In the genomic region with DNA sequence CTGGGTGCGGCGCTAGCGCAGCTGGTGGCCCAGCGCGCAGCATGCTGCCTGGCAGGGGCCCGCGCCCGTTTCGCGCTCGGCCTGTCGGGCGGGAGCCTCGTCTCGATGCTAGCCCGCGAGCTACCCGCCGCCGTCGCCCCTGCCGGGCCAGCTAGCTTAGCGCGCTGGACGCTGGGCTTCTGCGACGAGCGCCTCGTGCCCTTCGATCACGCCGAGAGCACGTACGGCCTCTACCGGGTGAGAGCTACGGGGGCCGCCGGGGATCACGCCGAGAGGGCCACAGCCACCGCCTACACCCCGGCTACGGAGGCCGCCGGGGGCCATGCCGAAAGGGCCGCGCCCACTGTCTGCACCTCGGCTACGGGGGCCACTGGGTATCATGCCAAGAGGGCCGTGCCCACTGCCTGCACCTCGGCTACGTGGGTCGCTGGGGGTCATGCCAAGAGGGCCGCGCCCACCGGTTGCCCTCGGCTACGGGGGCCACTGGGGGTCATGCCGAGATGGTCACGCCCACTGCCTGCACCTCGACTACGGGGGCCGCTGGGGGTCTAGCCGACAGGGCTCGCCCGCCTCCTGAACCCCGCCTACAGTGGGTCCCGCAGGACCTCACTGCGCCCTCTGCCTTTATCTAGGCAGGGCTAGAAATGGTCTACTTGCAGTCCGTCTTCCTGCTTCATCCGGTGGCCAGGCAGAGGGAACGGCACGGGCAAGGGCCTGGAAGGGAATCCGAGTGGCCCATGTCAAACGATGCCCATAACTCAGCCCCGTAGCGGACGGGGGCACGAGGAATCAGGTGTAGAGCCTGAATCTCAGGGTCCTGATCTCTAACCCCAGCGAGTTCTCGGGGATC, we compare ENCODE assay signal across 1 cellular context.
TF ChIP-seq lines count a peak whose summit lies in the region.

No MANE protein-coding gene starts in this region.

TF ChIP-seq in K562, 482 proteins besides CTCF, POLR2A, EP300 and RAD21 (continued from another document and continues in another):
- TF ChIP-seq, protein P1, sequence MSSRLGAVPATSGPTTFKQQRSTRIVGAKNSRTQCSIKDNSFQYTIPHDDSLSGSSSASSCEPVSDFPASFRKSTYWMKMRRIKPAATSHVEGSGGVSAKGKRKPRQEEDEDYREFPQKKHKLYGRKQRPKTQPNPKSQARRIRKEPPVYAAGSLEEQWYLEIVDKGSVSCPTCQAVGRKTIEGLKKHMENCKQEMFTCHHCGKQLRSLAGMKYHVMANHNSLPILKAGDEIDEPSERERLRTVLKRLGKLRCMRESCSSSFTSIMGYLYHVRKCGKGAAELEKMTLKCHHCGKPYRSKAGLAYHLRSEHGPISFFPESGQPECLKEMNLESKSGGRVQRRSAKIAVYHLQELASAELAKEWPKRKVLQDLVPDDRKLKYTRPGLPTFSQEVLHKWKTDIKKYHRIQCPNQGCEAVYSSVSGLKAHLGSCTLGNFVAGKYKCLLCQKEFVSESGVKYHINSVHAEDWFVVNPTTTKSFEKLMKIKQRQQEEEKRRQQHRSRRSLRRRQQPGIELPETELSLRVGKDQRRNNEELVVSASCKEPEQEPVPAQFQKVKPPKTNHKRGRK (tag; IDR thresholded peaks at IDR 0.05) = no peak
- TF ChIP-seq, protein P2, sequence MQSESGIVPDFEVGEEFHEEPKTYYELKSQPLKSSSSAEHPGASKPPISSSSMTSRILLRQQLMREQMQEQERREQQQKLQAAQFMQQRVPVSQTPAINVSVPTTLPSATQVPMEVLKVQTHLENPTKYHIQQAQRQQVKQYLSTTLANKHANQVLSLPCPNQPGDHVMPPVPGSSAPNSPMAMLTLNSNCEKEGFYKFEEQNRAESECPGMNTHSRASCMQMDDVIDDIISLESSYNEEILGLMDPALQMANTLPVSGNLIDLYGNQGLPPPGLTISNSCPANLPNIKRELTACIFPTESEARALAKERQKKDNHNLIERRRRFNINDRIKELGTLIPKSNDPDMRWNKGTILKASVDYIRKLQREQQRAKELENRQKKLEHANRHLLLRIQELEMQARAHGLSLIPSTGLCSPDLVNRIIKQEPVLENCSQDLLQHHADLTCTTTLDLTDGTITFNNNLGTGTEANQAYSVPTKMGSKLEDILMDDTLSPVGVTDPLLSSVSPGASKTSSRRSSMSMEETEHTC (IDR thresholded peaks at IDR 0.05) = no peak
- no peak for TF ChIP-seq HNRNPK (IDR thresholded peaks at IDR 0.05; ENCODE audit: low read depth, low read length, poor library complexity, severe bottlenecking)
- TF ChIP-seq PHF20 (IDR thresholded peaks at IDR 0.05; ENCODE audit: partially characterized antibody) = peak; percentile 72
- no peak for TF ChIP-seq DPF2 (IDR thresholded peaks at IDR 0.05)
- no peak for TF ChIP-seq ZNF354B (CRISPR knock-in tag; IDR thresholded peaks at IDR 0.05)
- no peak for TF ChIP-seq FOXJ2 (tag; IDR thresholded peaks at IDR 0.05)
- TF ChIP-seq ZNF3 (CRISPR knock-in tag; IDR thresholded peaks at IDR 0.05) = no peak
- TF ChIP-seq STAG1 (CRISPR knock-in tag; IDR thresholded peaks at IDR 0.05; ENCODE audit: borderline replicate concordance) = no peak
- TF ChIP-seq ZNF79 (CRISPR knock-in tag; IDR thresholded peaks at IDR 0.05; ENCODE audit: low read depth) = no peak
- no peak for TF ChIP-seq PTBP1 (IDR thresholded peaks at IDR 0.05; ENCODE audit: low read depth, low read length)
- peak; percentile 93 for TF ChIP-seq POLR2G (IDR thresholded peaks at IDR 0.05; ENCODE audit: low read depth, low read length)
- TF ChIP-seq, protein P3, sequence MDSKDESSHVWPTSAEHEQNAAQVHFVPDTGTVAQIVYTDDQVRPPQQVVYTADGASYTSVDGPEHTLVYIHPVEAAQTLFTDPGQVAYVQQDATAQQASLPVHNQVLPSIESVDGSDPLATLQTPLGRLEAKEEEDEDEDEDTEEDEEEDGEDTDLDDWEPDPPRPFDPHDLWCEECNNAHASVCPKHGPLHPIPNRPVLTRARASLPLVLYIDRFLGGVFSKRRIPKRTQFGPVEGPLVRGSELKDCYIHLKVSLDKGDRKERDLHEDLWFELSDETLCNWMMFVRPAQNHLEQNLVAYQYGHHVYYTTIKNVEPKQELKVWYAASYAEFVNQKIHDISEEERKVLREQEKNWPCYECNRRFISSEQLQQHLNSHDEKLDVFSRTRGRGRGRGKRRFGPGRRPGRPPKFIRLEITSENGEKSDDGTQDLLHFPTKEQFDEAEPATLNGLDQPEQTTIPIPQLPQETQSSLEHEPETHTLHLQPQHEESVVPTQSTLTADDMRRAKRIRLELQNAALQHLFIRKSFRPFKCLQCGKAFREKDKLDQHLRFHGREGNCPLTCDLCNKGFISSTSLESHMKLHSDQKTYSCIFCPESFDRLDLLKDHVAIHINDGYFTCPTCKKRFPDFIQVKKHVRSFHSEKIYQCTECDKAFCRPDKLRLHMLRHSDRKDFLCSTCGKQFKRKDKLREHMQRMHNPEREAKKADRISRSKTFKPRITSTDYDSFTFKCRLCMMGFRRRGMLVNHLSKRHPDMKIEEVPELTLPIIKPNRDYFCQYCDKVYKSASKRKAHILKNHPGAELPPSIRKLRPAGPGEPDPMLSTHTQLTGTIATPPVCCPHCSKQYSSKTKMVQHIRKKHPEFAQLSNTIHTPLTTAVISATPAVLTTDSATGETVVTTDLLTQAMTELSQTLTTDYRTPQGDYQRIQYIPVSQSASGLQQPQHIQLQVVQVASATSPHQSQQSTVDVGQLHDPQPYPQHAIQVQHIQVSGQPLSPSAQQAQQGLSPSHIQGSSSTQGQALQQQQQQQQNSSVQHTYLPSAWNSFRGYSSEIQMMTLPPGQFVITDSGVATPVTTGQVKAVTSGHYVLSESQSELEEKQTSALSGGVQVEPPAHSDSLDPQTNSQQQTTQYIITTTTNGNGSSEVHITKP (IDR thresholded peaks at IDR 0.05; ENCODE audit: partially characterized antibody) = no peak
- TF ChIP-seq RUNX1 (IDR thresholded peaks at IDR 0.05; ENCODE audit: low read depth) = peak; percentile 34; the same call in 1 of the 2 replicates
- TF ChIP-seq, protein P4, sequence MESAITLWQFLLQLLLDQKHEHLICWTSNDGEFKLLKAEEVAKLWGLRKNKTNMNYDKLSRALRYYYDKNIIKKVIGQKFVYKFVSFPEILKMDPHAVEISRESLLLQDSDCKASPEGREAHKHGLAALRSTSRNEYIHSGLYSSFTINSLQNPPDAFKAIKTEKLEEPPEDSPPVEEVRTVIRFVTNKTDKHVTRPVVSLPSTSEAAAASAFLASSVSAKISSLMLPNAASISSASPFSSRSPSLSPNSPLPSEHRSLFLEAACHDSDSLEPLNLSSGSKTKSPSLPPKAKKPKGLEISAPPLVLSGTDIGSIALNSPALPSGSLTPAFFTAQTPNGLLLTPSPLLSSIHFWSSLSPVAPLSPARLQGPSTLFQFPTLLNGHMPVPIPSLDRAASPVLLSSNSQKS (CRISPR knock-in tag; IDR thresholded peaks at IDR 0.05) = no peak
- TF ChIP-seq MCM7 (IDR thresholded peaks at IDR 0.05) = peak in 1 of 2 experiments; percentile 97; a peak in 2 of 4 replicates
- no peak for TF ChIP-seq NCOA6 (IDR thresholded peaks at IDR 0.05)
- TF ChIP-seq TCF3 (CRISPR knock-in tag; IDR thresholded peaks at IDR 0.05) = no peak
- TF ChIP-seq GABPA (tag; conservative IDR thresholded peaks at IDR 0.05; ENCODE audit: low read depth) = peak; percentile 38; the same call in 1 of the 2 replicates
- TF ChIP-seq NR1H2 (CRISPR knock-in tag; IDR thresholded peaks at IDR 0.05) = 0 out of 2 replicates have a peak, but pooled peaks have one; percentile 83
- no peak for TF ChIP-seq ZNF165 (CRISPR knock-in tag; IDR thresholded peaks at IDR 0.05; ENCODE audit: borderline replicate concordance)
- no peak for TF ChIP-seq ZNF644 (tag; IDR thresholded peaks at IDR 0.05; ENCODE audit: low read depth)
- TF ChIP-seq, protein P5, sequence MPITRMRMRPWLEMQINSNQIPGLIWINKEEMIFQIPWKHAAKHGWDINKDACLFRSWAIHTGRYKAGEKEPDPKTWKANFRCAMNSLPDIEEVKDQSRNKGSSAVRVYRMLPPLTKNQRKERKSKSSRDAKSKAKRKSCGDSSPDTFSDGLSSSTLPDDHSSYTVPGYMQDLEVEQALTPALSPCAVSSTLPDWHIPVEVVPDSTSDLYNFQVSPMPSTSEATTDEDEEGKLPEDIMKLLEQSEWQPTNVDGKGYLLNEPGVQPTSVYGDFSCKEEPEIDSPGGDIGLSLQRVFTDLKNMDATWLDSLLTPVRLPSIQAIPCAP (CRISPR knock-in tag; IDR thresholded peaks at IDR 0.05; ENCODE audit: borderline replicate concordance) = no peak
- TF ChIP-seq SIN3A (IDR thresholded peaks at IDR 0.05; ENCODE audit: borderline replicate concordance in 2 of 2, control insufficient read depth in 1 of 2, low read depth in 2 of 2, low read length in 2 of 2) = peak in 1 of 2 experiments; percentile 43; a peak in 2 of 4 replicates
- peak; percentile 62; the same call in 1 of the 2 replicates for TF ChIP-seq ZNF143 (CRISPR knock-in tag; IDR thresholded peaks at IDR 0.05)
- TF ChIP-seq EP400 (IDR thresholded peaks at IDR 0.05) = peak; percentile 88
- TF ChIP-seq MTF1 (CRISPR knock-in tag; IDR thresholded peaks at IDR 0.05; ENCODE audit: borderline replicate concordance) = no peak
- no peak for TF ChIP-seq PRMT5 (CRISPR knock-in tag; IDR thresholded peaks at IDR 0.05)
- peak; percentile 87 for TF ChIP-seq KLF1 (tag; IDR thresholded peaks at IDR 0.05)
- peak; percentile 99 for TF ChIP-seq ZFX (CRISPR knock-in tag; IDR thresholded peaks at IDR 0.05)
- TF ChIP-seq RBM22 (IDR thresholded peaks at IDR 0.05; ENCODE audit: low read depth, low read length, poor library complexity, severe bottlenecking) = peak; percentile 43
- TF ChIP-seq, protein P6, sequence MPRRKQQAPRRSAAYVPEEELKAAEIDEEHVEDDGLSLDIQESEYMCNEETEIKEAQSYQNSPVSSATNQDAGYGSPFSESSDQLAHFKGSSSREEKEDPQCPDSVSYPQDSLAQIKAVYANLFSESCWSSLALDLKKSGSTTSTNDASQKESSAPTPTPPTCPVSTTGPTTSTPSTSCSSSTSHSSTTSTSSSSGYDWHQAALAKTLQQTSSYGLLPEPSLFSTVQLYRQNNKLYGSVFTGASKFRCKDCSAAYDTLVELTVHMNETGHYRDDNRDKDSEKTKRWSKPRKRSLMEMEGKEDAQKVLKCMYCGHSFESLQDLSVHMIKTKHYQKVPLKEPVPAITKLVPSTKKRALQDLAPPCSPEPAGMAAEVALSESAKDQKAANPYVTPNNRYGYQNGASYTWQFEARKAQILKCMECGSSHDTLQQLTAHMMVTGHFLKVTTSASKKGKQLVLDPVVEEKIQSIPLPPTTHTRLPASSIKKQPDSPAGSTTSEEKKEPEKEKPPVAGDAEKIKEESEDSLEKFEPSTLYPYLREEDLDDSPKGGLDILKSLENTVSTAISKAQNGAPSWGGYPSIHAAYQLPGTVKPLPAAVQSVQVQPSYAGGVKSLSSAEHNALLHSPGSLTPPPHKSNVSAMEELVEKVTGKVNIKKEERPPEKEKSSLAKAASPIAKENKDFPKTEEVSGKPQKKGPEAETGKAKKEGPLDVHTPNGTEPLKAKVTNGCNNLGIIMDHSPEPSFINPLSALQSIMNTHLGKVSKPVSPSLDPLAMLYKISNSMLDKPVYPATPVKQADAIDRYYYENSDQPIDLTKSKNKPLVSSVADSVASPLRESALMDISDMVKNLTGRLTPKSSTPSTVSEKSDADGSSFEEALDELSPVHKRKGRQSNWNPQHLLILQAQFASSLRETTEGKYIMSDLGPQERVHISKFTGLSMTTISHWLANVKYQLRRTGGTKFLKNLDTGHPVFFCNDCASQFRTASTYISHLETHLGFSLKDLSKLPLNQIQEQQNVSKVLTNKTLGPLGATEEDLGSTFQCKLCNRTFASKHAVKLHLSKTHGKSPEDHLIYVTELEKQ (CRISPR knock-in tag; IDR thresholded peaks at IDR 0.05) = no peak
- TF ChIP-seq, protein P7, sequence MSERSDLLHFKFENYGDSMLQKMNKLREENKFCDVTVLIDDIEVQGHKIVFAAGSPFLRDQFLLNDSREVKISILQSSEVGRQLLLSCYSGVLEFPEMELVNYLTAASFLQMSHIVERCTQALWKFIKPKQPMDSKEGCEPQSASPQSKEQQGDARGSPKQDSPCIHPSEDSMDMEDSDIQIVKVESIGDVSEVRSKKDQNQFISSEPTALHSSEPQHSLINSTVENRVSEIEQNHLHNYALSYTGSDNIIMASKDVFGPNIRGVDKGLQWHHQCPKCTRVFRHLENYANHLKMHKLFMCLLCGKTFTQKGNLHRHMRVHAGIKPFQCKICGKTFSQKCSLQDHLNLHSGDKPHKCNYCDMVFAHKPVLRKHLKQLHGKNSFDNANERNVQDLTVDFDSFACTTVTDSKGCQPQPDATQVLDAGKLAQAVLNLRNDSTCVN (CRISPR knock-in tag; IDR thresholded peaks at IDR 0.05) = no peak
- no peak; the same call in 1 of the 2 replicates for TF ChIP-seq PML (IDR thresholded peaks at IDR 0.05; ENCODE audit: low read length)
- TF ChIP-seq ZNF184 (CRISPR knock-in tag; IDR thresholded peaks at IDR 0.05) = no peak
- no peak for TF ChIP-seq SREBF1 (IDR thresholded peaks at IDR 0.05; ENCODE audit: borderline replicate concordance, low read depth, low read length)
- peak; percentile 68; the same call in 1 of the 2 replicates for TF ChIP-seq NR2C2 (CRISPR knock-in tag; IDR thresholded peaks at IDR 0.05)
- peak; percentile 93 for TF ChIP-seq NR2C2 (tag; IDR thresholded peaks at IDR 0.05)
- TF ChIP-seq ZNF282 (CRISPR knock-in tag; IDR thresholded peaks at IDR 0.05) = peak; percentile 96
- TF ChIP-seq, protein P8, sequence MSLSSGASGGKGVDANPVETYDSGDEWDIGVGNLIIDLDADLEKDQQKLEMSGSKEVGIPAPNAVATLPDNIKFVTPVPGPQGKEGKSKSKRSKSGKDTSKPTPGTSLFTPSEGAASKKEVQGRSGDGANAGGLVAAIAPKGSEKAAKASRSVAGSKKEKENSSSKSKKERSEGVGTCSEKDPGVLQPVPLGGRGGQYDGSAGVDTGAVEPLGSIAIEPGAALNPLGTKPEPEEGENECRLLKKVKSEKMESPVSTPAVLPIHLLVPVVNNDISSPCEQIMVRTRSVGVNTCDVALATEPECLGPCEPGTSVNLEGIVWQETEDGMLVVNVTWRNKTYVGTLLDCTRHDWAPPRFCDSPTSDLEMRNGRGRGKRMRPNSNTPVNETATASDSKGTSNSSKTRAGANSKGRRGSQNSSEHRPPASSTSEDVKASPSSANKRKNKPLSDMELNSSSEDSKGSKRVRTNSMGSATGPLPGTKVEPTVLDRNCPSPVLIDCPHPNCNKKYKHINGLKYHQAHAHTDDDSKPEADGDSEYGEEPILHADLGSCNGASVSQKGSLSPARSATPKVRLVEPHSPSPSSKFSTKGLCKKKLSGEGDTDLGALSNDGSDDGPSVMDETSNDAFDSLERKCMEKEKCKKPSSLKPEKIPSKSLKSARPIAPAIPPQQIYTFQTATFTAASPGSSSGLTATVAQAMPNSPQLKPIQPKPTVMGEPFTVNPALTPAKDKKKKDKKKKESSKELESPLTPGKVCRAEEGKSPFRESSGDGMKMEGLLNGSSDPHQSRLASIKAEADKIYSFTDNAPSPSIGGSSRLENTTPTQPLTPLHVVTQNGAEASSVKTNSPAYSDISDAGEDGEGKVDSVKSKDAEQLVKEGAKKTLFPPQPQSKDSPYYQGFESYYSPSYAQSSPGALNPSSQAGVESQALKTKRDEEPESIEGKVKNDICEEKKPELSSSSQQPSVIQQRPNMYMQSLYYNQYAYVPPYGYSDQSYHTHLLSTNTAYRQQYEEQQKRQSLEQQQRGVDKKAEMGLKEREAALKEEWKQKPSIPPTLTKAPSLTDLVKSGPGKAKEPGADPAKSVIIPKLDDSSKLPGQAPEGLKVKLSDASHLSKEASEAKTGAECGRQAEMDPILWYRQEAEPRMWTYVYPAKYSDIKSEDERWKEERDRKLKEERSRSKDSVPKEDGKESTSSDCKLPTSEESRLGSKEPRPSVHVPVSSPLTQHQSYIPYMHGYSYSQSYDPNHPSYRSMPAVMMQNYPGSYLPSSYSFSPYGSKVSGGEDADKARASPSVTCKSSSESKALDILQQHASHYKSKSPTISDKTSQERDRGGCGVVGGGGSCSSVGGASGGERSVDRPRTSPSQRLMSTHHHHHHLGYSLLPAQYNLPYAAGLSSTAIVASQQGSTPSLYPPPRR (CRISPR knock-in tag; IDR thresholded peaks at IDR 0.05; ENCODE audit: borderline replicate concordance) = peak; percentile 68; the same call in 1 of the 2 replicates
